In the genomic region with DNA sequence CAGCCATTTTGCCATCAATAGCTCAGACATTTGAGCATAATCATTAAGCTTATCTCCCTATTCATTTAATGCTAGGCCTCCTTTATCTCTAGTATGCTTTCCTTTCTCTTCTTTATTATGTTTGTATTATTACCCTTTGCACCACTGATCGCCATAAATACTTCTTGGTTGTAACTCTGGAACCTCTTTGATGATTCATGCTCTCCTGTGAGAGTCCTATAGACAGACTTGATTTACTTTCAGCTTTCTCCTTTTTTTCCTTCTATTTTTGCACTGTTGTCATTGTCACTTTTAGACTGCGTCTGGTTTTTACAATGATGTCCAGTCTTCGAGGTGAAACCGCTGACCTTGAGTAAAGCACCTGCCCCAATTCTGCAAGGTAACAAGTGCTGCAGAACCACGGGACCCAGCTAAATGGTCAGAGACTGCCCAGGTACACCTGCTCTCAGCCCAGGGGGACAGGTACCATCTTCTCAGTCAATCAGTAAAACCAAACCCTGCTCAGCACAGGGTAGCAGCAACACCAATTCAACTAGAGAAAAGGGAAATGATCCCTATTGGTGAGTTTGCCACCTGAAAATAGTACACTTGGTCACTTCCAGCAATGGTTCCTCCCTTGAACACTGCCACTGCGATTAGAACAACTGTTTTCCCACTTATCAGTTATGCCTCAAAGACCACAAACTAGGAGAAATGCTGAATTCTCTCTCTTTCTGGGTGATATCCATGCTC, we compare ENCODE assay signal across 17 cellular contexts.
DNase-seq lines count a peak whose midpoint lies in the region; ATAC-seq, FAIRE-seq and TF ChIP-seq lines count a peak whose summit lies in the region.
"Had no signal": no experiment of that assay in that cellular context is flagged by ENCODE, and none has a peak within 500 bp of the region (broad histone marks: within the 10 kb centered on the region; RNA-seq: fewer than 3 reads in every experiment).

No MANE protein-coding gene starts in this region.

- ATAC-seq in HG02571 (IDR thresholded peaks at IDR 0.05; ENCODE audit: unreplicated experiment): no peak
- ATAC-seq: CD8-positive, alpha-beta T cell had no signal

- no peak overlapping the region for H3K27ac ChIP-seq in HEK293 (ENCODE audit: extremely low read depth, low read depth, low read length)

- CTCF ChIA-PET in HEK293 (lab: Yijun Ruan, JAX): interaction anchor here (0.6 kb wide), 1 partner anchor 293 kb away, joined by 3 read pairs; no protein-coding TSS in a partner anchor

- H3K4me3 Mint-ChIP-seq in progenitor cell of endocrine pancreas (ENCODE audit: low read depth): no peak overlapping the region
- H3K4me3 Mint-ChIP-seq: B cell; CD8-positive, alpha-beta T cell; IgD-negative memory B cell had no signal

- no peaks in the 10 kb centered on the region for H3K27me3 Mint-ChIP-seq in progenitor cell of endocrine pancreas

- H3K4me1 Mint-ChIP-seq in progenitor cell of endocrine pancreas (ENCODE audit: low read depth): peaks cover 46% of the 10 kb centered on the region

- H3K9me3 Mint-ChIP-seq in progenitor cell of endocrine pancreas (ENCODE audit: low read depth): no peaks in the 10 kb centered on the region
- H3K9me3 Mint-ChIP-seq: CD8-positive, alpha-beta T cell had no signal

- peaks cover 3% of the 10 kb centered on the region for H3K36me3 Mint-ChIP-seq in progenitor cell of endocrine pancreas (ENCODE audit: insufficient read depth)
- H3K36me3 Mint-ChIP-seq: CD8-positive, alpha-beta T cell; IgD-negative memory B cell had no signal

- peak; percentile 43 for DNase-seq in NCI-H146 treated with DMSO at 0.1 percent for 48 hours (lab: John Stamatoyannopoulos, UW; ENCODE audit: unreplicated experiment)
- DNase-seq in bronchial epithelial cell (ENCODE audit: low read depth): no peak
- DNase-seq in progenitor cell of endocrine pancreas (ENCODE audit: low spot score, unreplicated experiment): no peak
- DNase-seq in HUDEP-2 (lab: John Stamatoyannopoulos, UW; ENCODE audit: unreplicated experiment in 76 of 76): no peak
- no peak for DNase-seq in activated naive CD4-positive, alpha-beta T cell treated with anti-CD3 and anti-CD28 coated beads, Interleukin-2, amount 50 U/mL, for 16 hours
- no peak for DNase-seq in kidney tubule cell (ENCODE audit: low spot score)
- DNase-seq: CD8-positive, alpha-beta T cell; DMS 273 treated with DMSO at 0.1 percent for 48 hours; NCI-H1092; NCI-H1694 treated with DMSO at 0.1 percent for 48 hours; NCI-H446 treated with DMSO at 0.1 percent for 48 hours; NCI-H748 treated with DMSO at 0.1 percent for 48 hours; SIG-M5 had no signal

- H3K4me3 ChIP-seq in HEK293 (ENCODE audit: low read depth, low read length) (no peak overlapping the region), bronchial epithelial cell (ENCODE audit: low read depth, low read length) (no peak overlapping the region)

- no peaks in the 10 kb centered on the region for H3K4me1 ChIP-seq in HEK293 (ENCODE audit: control insufficient read depth, insufficient read depth, low read length)

- peak; percentile 50 for FAIRE-seq in bronchial epithelial cell (lab: Jason Lieb, UNC)

- no peaks in the 10 kb centered on the region for H3K9me3 ChIP-seq in HEK293 (ENCODE audit: control insufficient read depth, insufficient read depth, low read depth, low read length)

- H3K27ac Mint-ChIP-seq in progenitor cell of endocrine pancreas: peak overlapping the region; percentile 40
- H3K27ac Mint-ChIP-seq: B cell; CD8-positive, alpha-beta T cell; IgD-negative memory B cell had no signal

- no peaks in the 10 kb centered on the region for H3K27me3 ChIP-seq in bronchial epithelial cell (ENCODE audit: control insufficient read depth, insufficient read depth, low read length)

- POLR2A ChIA-PET in HEK293 (lab: Yijun Ruan, JAX): no interaction called here

- no peaks in the 10 kb centered on the region for H3K36me3 ChIP-seq in HEK293 (ENCODE audit: control insufficient read depth in 2 of 2, insufficient read depth in 1 of 2, low read length in 2 of 2)
- H3K36me3 ChIP-seq in bronchial epithelial cell (ENCODE audit: control insufficient read depth, insufficient read depth, low read length): no peaks in the 10 kb centered on the region

- TF ChIP-seq CTCF in HEK293 (tag by site-specific recombination; IDR thresholded peaks at IDR 0.05) (no peak), bronchial epithelial cell (IDR thresholded peaks at IDR 0.05; ENCODE audit: insufficient read depth, low read length, severe bottlenecking) (no peak), progenitor cell of endocrine pancreas (IDR thresholded peaks at IDR 0.05; ENCODE audit: unreplicated experiment) (no peak)

TF ChIP-seq in HEK293, 187 proteins besides CTCF, POLR2A, EP300 and RAD21:
- TF ChIP-seq ZNF544 (tag by site-specific recombination; IDR thresholded peaks at IDR 0.05) (no peak), FEZF1 (tag by site-specific recombination; IDR thresholded peaks at IDR 0.05) (0 out of 2 replicates have a peak, but pooled peaks have one; percentile 15), PRDM1 (tag by site-specific recombination; IDR thresholded peaks at IDR 0.05) (peak; percentile 57; the same call in 1 of the 2 replicates)
- TF ChIP-seq, protein P1, sequence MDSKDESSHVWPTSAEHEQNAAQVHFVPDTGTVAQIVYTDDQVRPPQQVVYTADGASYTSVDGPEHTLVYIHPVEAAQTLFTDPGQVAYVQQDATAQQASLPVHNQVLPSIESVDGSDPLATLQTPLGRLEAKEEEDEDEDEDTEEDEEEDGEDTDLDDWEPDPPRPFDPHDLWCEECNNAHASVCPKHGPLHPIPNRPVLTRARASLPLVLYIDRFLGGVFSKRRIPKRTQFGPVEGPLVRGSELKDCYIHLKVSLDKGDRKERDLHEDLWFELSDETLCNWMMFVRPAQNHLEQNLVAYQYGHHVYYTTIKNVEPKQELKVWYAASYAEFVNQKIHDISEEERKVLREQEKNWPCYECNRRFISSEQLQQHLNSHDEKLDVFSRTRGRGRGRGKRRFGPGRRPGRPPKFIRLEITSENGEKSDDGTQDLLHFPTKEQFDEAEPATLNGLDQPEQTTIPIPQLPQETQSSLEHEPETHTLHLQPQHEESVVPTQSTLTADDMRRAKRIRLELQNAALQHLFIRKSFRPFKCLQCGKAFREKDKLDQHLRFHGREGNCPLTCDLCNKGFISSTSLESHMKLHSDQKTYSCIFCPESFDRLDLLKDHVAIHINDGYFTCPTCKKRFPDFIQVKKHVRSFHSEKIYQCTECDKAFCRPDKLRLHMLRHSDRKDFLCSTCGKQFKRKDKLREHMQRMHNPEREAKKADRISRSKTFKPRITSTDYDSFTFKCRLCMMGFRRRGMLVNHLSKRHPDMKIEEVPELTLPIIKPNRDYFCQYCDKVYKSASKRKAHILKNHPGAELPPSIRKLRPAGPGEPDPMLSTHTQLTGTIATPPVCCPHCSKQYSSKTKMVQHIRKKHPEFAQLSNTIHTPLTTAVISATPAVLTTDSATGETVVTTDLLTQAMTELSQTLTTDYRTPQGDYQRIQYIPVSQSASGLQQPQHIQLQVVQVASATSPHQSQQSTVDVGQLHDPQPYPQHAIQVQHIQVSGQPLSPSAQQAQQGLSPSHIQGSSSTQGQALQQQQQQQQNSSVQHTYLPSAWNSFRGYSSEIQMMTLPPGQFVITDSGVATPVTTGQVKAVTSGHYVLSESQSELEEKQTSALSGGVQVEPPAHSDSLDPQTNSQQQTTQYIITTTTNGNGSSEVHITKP (tag by site-specific recombination; IDR thresholded peaks at IDR 0.05): 0 out of 2 replicates have a peak, but pooled peaks have one; percentile 21
